Comparison of ENCODE assay signal across 8 cellular contexts in the genomic region with DNA sequence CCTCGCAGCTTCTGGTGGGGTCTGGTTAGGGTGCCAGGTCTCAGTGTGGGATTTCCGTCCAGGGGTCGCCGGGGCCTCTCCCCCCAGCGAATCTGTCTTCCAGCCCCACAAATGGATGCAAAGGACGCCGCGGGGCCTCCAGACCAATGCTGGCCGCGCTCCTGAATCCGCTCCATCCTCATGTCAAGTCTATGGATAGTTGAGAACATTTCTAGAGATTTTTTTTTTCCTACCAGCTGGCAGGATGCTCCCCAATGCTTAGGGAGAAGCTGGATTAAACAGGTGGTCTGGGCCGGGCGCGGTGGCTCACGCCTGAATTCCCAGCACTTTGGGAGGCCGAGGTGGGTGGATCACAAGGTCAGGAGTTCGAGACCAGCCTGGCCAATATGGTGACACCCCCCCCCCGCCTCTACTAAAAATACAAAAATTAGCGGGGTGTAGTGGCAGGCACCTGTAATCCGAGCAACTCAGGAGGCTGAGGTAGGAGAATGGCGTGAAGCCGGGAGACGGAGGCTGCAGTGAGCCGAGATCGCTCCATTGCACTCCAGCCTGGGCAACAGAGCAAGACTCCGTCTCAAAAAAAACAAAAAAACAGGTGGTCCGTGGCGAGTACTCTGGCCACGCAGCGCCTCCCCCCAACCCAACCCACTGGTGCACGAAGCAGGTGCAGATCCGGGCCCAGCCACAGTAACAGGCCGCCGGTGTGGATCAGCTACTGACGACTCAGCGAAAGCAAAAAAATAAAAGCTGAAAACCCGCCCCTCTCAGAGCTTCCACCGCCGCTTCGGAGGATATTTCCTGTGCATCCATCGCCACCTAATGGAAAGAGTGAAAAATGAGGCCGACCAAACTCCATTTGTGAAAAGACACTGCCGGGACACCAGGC. TPM values are rescaled to one million over a fixed set of nuclear protein-coding genes. Genes with fewer than 3 reads are reported as not detected.
DNase-seq lines count a peak whose midpoint lies in the region; ATAC-seq, FAIRE-seq and TF ChIP-seq lines count a peak whose summit lies in the region.

No MANE protein-coding gene starts in this region.

- peaks cover 29 to 42% (median 30%) of the 10 kb centered on the region in 3 donors for H3K27me3 Mint-ChIP-seq in CD14-positive monocyte (ENCODE audit: low read depth in 3 of 3)
- H3K27me3 Mint-ChIP-seq in WTC11 (ENCODE audit: low read depth) = no peaks in the 10 kb centered on the region

- intact Hi-C loops in CD14-positive monocyte (cut with micrococcal nuclease) = loop anchor here (2.0 to 5.0 kb wide), 5 partner anchors 93 to 222 kb away; no protein-coding TSS in a partner anchor

- H3K4me1 Mint-ChIP-seq in CD14-positive monocyte (peaks cover 19% of the 10 kb centered on the region), WTC11 (peaks cover 29% of the 10 kb centered on the region)

- peak overlapping the region; percentile 49 for H3K27ac ChIP-seq in caudate nucleus (ENCODE audit: low read depth, low read length)

- peak overlapping the region in 3 of 7 donors; percentile 8 to 70 (median 26) for H3K27ac Mint-ChIP-seq in CD14-positive monocyte
- peak overlapping the region; percentile 96; the same call in 1 of the 2 replicates for H3K27ac Mint-ChIP-seq in WTC11

- H3K9me3 Mint-ChIP-seq in CD14-positive monocyte = peaks cover 0 to 9% (median 4%) of the 10 kb centered on the region in 7 donors
- H3K9me3 Mint-ChIP-seq in WTC11 = no peaks in the 10 kb centered on the region

- peak; percentile 68 for TF ChIP-seq CTCF in CD14-positive monocyte (IDR thresholded peaks at IDR 0.05)
- TF ChIP-seq CTCF in WTC11 (IDR thresholded peaks at IDR 0.05) = peak; percentile 44; the same call in 1 of the 2 replicates

- FAIRE-seq in islet of Langerhans (lab: Jason Lieb, UNC) = peak; percentile 95

- POLR2A ChIA-PET in HEK293T (lab: Yijun Ruan, JAX) (interaction anchor here (0.6 to 2.2 kb wide), 9 partner anchors 11 to 198 kb away, joined by 3 to 16 read pairs (median 4); partner anchors contain the start of genes GLOD4 and MRM3), WTC11 (lab: Charles Lee) (interaction anchor here (0.5 to 2.8 kb wide), 17 partner anchors 20 to 309 kb away, joined by 3 to 32 read pairs (median 4); partner anchors contain the start of genes GLOD4 and MRM3)

- peak; percentile 76 for DNase-seq in CD14-positive monocyte (ENCODE audit: low spot score)
- DNase-seq in HEK293T (ENCODE audit: extremely low spot score) = peak; percentile 74
- DNase-seq in NCI-H2196 (lab: John Stamatoyannopoulos, UW; ENCODE audit: unreplicated experiment) = peak; percentile 74
- DNase-seq in WTC11 (ENCODE audit: low spot score) = peak; percentile 72
- DNase-seq in caudate nucleus (lab: John Stamatoyannopoulos, UW) = peak in 54 of 61 donors; percentile 25 to 90 (median 58)
- peak; percentile 63 for DNase-seq in stimulated activated CD4-positive, alpha-beta T cell treated with anti-CD3 and anti-CD28 coated beads, Interleukin-12 subunit alpha, Interleukin-12 subunit beta, amount 100 ng/mL, for 4 hours

- CTCF ChIA-PET in HEK293T (lab: Yijun Ruan, JAX) (interaction anchor here (0.6 to 2.8 kb wide), 15 partner anchors 12 to 237 kb away, joined by 3 to 34 read pairs (median 3); partner anchors contain the start of gene TIMM22), WTC11 (lab: Charles Lee) (interaction anchor here (0.6 to 6.8 kb wide), 62 partner anchors 8 to 569 kb away, joined by 3 to 190 read pairs (median 4); partner anchors contain the start of genes GEMIN4, GLOD4, MRM3 and TIMM22)

- ATAC-seq in WTC11 (peak; percentile 25), HG02642 (IDR thresholded peaks at IDR 0.05; ENCODE audit: poor library complexity, unreplicated experiment) (no peak)

- peaks cover 0 to 3% of the 10 kb centered on the region in 2 donors for H3K36me3 Mint-ChIP-seq in CD14-positive monocyte
- H3K36me3 Mint-ChIP-seq in WTC11 = no peaks in the 10 kb centered on the region

- H3K4me3 Mint-ChIP-seq in CD14-positive monocyte = peak overlapping the region; percentile 83 to 90
- H3K4me3 Mint-ChIP-seq in WTC11 = peak overlapping the region; percentile 87

TF ChIP-seq in HEK293T, 16 proteins besides CTCF, POLR2A, EP300 and RAD21:
- TF ChIP-seq ZNF384 (IDR thresholded peaks at IDR 0.05) (peak; percentile 95), TARDBP (IDR thresholded peaks at IDR 0.05) (no peak)

TF ChIP-seq in WTC11, 78 proteins besides CTCF, POLR2A, EP300 and RAD21:
- TF ChIP-seq MLX (CRISPR knock-in tag; IDR thresholded peaks at IDR 0.05) = no peak
- peak; percentile 87 for TF ChIP-seq GTF2I (CRISPR knock-in tag; conservative IDR thresholded peaks at IDR 0.05)
- TF ChIP-seq ZNF121 (CRISPR knock-in tag; IDR thresholded peaks at IDR 0.05) = peak; percentile 95

RNA-seq across cellular contexts. Expression of gene NXN, which starts 1.1 kb away (rescaled TPM):
- not detected for polyA plus RNA-seq in CD14-positive monocyte
- 96.8 to 100 TPM (median 98.7 TPM) in 3 replicates for total RNA-seq in WTC11 (2021)

RNA-seq across cellular contexts. Expression of gene TIMM22, which starts 16.3 kb away (rescaled TPM):
- 10 to 100 TPM; 13.1 to 13.6 TPM for polyA plus RNA-seq in CD14-positive monocyte
- 17.2 to 18.0 TPM (median 17.4 TPM) in 3 replicates for total RNA-seq in WTC11 (2021)
